ENCODE assay signal across 14 cellular contexts in the genomic region with DNA sequence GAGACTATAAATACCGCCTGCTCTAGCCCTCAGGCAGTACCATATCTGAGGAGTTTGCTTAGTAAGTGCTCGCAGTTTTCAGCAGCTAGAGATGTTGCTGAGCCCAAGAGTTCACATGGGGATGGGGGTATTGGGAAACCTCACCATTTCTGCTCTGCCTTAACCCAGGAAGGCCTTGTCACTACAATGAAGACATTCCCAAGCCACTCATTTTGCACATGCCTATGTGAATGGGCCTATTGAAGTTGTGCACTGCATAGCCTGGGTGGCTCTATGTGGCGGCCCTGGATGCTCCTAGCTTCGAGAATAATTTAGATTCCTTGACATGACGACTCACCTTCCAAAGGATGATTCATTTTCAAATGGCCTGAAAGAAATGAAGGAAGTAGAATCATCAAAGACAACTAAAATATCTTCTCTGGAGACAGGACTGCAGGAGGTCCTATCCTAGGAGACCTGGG.
DNase-seq lines count a peak whose midpoint lies in the region; ATAC-seq and TF ChIP-seq lines count a peak whose summit lies in the region.
"Had no signal": no experiment of that assay in that cellular context is flagged by ENCODE, and none has a peak within 500 bp of the region (broad histone marks: within the 10 kb centered on the region; RNA-seq: fewer than 3 reads in every experiment).

No MANE protein-coding gene starts in this region.

- DNase-seq in AG08396 (ENCODE audit: low spot score), result peak; percentile 79
- DNase-seq in LoVo (ENCODE audit: low spot score), result peak; percentile 23
- DNase-seq in chondrocyte (ENCODE audit: low spot score), result no peak
- no peak for DNase-seq in HAP-1 (ENCODE audit: low spot score in 2 of 2)
- no peak for DNase-seq in C1 segment of cervical spinal cord (lab: John Stamatoyannopoulos, UW)
- DNase-seq: GF-D8, left cardiac atrium, NCI-H1092 treated with DMSO at 0.1 percent for 48 hours, NCI-H526, nephron progenitor cell had no signal

- no peaks in the 10 kb centered on the region for H3K36me3 ChIP-seq in mesodermal cell (ENCODE audit: control insufficient read depth, insufficient read depth, low read length)
- H3K36me3 ChIP-seq in HAP-1 (replicated peaks), result no peaks in the 10 kb centered on the region

- H3K4me3 Mint-ChIP-seq in chondrocyte (ENCODE audit: unreplicated experiment), result no peak overlapping the region
- H3K4me3 Mint-ChIP-seq: nephron progenitor cell had no signal

- 80 to 100% methylated on average over 1 to 2 of the region's 5 CpGs for WGBS in mesodermal cell (ENCODE audit: insufficient coverage in 2 of 2), 2 experiments

- H3K27me3 ChIP-seq in HAP-1 (ENCODE audit: low read depth), result no peaks in the 10 kb centered on the region

- H3K27ac ChIP-seq in mesodermal cell (ENCODE audit: low read depth, low read length, severe bottlenecking), result peak overlapping the region; percentile 98

- no peak for ATAC-seq in GM18867 (IDR thresholded peaks at IDR 0.05; ENCODE audit: unreplicated experiment)
- no peak for ATAC-seq in HG02588 (IDR thresholded peaks at IDR 0.05; ENCODE audit: unreplicated experiment)
- ATAC-seq: activated CD4-positive, CD25-positive, alpha-beta regulatory T cell treated with anti-CD3 and anti-CD28 coated beads, Interleukin-2, amount 50 U/mL, for 24 hours had no signal

- H3K9me3 Mint-ChIP-seq in chondrocyte (ENCODE audit: low read depth), result no peaks in the 10 kb centered on the region
- H3K9me3 Mint-ChIP-seq: nephron progenitor cell had no signal

- peaks cover 62% of the 10 kb centered on the region for H3K4me1 Mint-ChIP-seq in chondrocyte (ENCODE audit: low read depth)

- no peaks in the 10 kb centered on the region for H3K36me3 Mint-ChIP-seq in chondrocyte (ENCODE audit: low read depth)

- H3K27ac Mint-ChIP-seq in chondrocyte (ENCODE audit: unreplicated experiment), result peak overlapping the region; percentile 89
- H3K27ac Mint-ChIP-seq: nephron progenitor cell had no signal

- H3K9me3 ChIP-seq in mesodermal cell (ENCODE audit: control insufficient read depth, low read length), result no peaks in the 10 kb centered on the region
- no peaks in the 10 kb centered on the region for H3K9me3 ChIP-seq in HAP-1

- no peaks in the 10 kb centered on the region for H3K27me3 Mint-ChIP-seq in chondrocyte (ENCODE audit: low read depth)

- TF ChIP-seq CTCF in chondrocyte (IDR thresholded peaks at IDR 0.05), result no peak

- H3K4me1 ChIP-seq in mesodermal cell (ENCODE audit: control insufficient read depth, insufficient read depth, low read length, poor library complexity, severe bottlenecking), result peaks cover 44% of the 10 kb centered on the region
- no peaks in the 10 kb centered on the region for H3K4me1 ChIP-seq in HAP-1

- in situ Hi-C loops in HAP-1 (cut with MboI; ENCODE audit: low sequenced_read_pairs), result no loop called here

- H3K4me3 ChIP-seq in mesodermal cell (ENCODE audit: extremely low read depth, insufficient read depth, low read length, poor library complexity, severe bottlenecking), result no peak overlapping the region
- no peak overlapping the region for H3K4me3 ChIP-seq in HAP-1

Comparison
In these comparisons a context has a peak if more than half of its experiments do, and no peak if none do; other contexts are left out.
1. DNase-seq: peak in AG08396 (single experiment) and LoVo (single experiment); none in chondrocyte (single experiment), HAP-1 (0 of 2) and C1 segment of cervical spinal cord (0 of 14).